Comparison of ENCODE assay signal across 22 cellular contexts in genomic region chr22:44546686-44547310, GRCh38. TPM values are rescaled to one million over a fixed set of nuclear protein-coding genes. Genes with fewer than 3 reads are reported as not detected.
DNase-seq lines count a peak whose midpoint lies in the region; ATAC-seq and TF ChIP-seq lines count a peak whose summit lies in the region.
"Had no signal": no experiment of that assay in that cellular context is flagged by ENCODE, and none has a peak within 500 bp of the region (broad histone marks: within the 10 kb centered on the region; RNA-seq: fewer than 3 reads in every experiment).

No MANE protein-coding gene starts in this region.

- ATAC-seq in activated naive CD4-positive, alpha-beta T cell treated with anti-CD3 and anti-CD28 coated beads, Interleukin-2, amount 50 U/mL, for 72 hours = no peak
- ATAC-seq in upper lobe of right lung (no peak), GM21723 (IDR thresholded peaks at IDR 0.05; ENCODE audit: unreplicated experiment) (no peak)
- ATAC-seq: GM23338 had no signal

- peak overlapping the region; percentile 25 to 64 for H3K27ac Mint-ChIP-seq in activated naive CD4-positive, alpha-beta T cell treated with anti-CD3 and anti-CD28 coated beads, Interleukin-2, amount 50 U/mL, for 72 hours
- no peak overlapping the region for H3K27ac Mint-ChIP-seq in activated naive CD4-positive, alpha-beta T cell treated with anti-CD3 and anti-CD28 coated beads, Interleukin-2, amount 10 ng/mL, durations not matched to agents 7 days and 5 days
- H3K27ac Mint-ChIP-seq: CD4-positive, CD25-positive, alpha-beta regulatory T cell; GM23338 had no signal

- H3K4me1 ChIP-seq in upper lobe of right lung = no peaks in the 10 kb centered on the region

- H3K36me3 Mint-ChIP-seq in activated naive CD4-positive, alpha-beta T cell treated with anti-CD3 and anti-CD28 coated beads, Interleukin-2, amount 50 U/mL, for 72 hours = no peaks in the 10 kb centered on the region
- H3K36me3 Mint-ChIP-seq in activated naive CD4-positive, alpha-beta T cell treated with anti-CD3 and anti-CD28 coated beads, Interleukin-2, amount 10 ng/mL, durations not matched to agents 7 days and 5 days = no peaks in the 10 kb centered on the region
- H3K36me3 Mint-ChIP-seq: CD4-positive, CD25-positive, alpha-beta regulatory T cell had no signal

- H3K9me3 Mint-ChIP-seq in activated naive CD4-positive, alpha-beta T cell treated with anti-CD3 and anti-CD28 coated beads, Interleukin-2, amount 50 U/mL, for 72 hours = no peaks in the 10 kb centered on the region
- no peaks in the 10 kb centered on the region for H3K9me3 Mint-ChIP-seq in activated naive CD4-positive, alpha-beta T cell treated with anti-CD3 and anti-CD28 coated beads, Interleukin-2, amount 10 ng/mL, durations not matched to agents 7 days and 5 days
- H3K9me3 Mint-ChIP-seq: GM23338 had no signal

- peaks cover 48% of the 10 kb centered on the region for H3K27me3 Mint-ChIP-seq in activated naive CD4-positive, alpha-beta T cell treated with anti-CD3 and anti-CD28 coated beads, Interleukin-2, amount 10 ng/mL, durations not matched to agents 7 days and 5 days

- intact Hi-C loops in upper lobe of right lung (cut with DNase I) = no loop called here

- CTCF ChIA-PET in activated naive CD4-positive, alpha-beta T cell treated with anti-CD3 and anti-CD28 coated beads, Interleukin-2, amount 10 ng/mL, durations not matched to agents 7 days and 5 days (lab: Charles Lee) = interaction anchor here (1.5 kb wide), 1 partner anchor 21 kb away, joined by 3 read pairs; no protein-coding TSS in a partner anchor

- H3K36me3 ChIP-seq in upper lobe of right lung = no peaks in the 10 kb centered on the region

- H3K4me3 ChIP-seq in upper lobe of right lung = no peak overlapping the region
- H3K4me3 ChIP-seq: GM23338, PC-9 had no signal

- peaks cover 3% of the 10 kb centered on the region for H3K4me1 Mint-ChIP-seq in activated naive CD4-positive, alpha-beta T cell treated with anti-CD3 and anti-CD28 coated beads, Interleukin-2, amount 10 ng/mL, durations not matched to agents 7 days and 5 days

- no peak overlapping the region for H3K27ac ChIP-seq in upper lobe of right lung
- H3K27ac ChIP-seq: KMS-11, PC-9 had no signal

- H3K9me3 ChIP-seq in upper lobe of right lung = no peaks in the 10 kb centered on the region
- H3K9me3 ChIP-seq: Caco-2 had no signal

- TF ChIP-seq CTCF in upper lobe of right lung (IDR thresholded peaks at IDR 0.05) = no peak

- no peak overlapping the region for H3K4me3 Mint-ChIP-seq in activated naive CD4-positive, alpha-beta T cell treated with anti-CD3 and anti-CD28 coated beads, Interleukin-2, amount 10 ng/mL, durations not matched to agents 7 days and 5 days
- H3K4me3 Mint-ChIP-seq: CD4-positive, CD25-positive, alpha-beta regulatory T cell; GM23338 had no signal

- peak in 1 of 2 donors; percentile 30 for DNase-seq in activated naive CD4-positive, alpha-beta T cell treated with anti-CD3 and anti-CD28 coated beads, Interleukin-2, amount 50 U/mL, for 72 hours (ENCODE audit: low spot score in 2 of 2)
- no peak for DNase-seq in activated naive CD4-positive, alpha-beta T cell treated with anti-CD3 and anti-CD28 coated beads, Interleukin-2, amount 10 ng/mL, durations not matched to agents 7 days and 5 days
- peak; percentile 44 for DNase-seq in ecto neural progenitor cell (ENCODE audit: low spot score)
- peak; percentile 45 for DNase-seq in mesenteric fat pad (ENCODE audit: low spot score)
- peak; percentile 54 for DNase-seq in upper lobe of right lung
- no peak for DNase-seq in NCI-H1694 treated with DMSO at 0.1 percent for 48 hours (lab: John Stamatoyannopoulos, UW)
- DNase-seq: Caco-2; CD4-positive, CD25-positive, alpha-beta regulatory T cell; DMS 273 treated with DMSO at 0.1 percent for 48 hours; DMS79 treated with DMSO at 0.1 percent for 48 hours; HCEC 1CT; NCI-H1092 treated with DMSO at 0.1 percent for 48 hours; NCI-H1436 treated with DMSO at 0.1 percent for 48 hours; NCI-H2029; NCI-H2227 treated with DMSO at 0.1 percent for 48 hours; NCI-H510A; PC-9; RPMI8226; SHP77 treated with DMSO at 0.1 percent for 48 hours had no signal

- peaks cover 12% of the 10 kb centered on the region for H3K27me3 ChIP-seq in upper lobe of right lung

RNA-seq across cellular contexts. Expression of gene RTL6, which starts 48.8 kb away (rescaled TPM):
- total RNA-seq in activated naive CD4-positive, alpha-beta T cell treated with anti-CD3 and anti-CD28 coated beads, Interleukin-2, amount 50 U/mL, for 72 hours = 1 to 10 TPM; 6.5 to 8.4 TPM
- total RNA-seq in mesenteric fat pad (29.6 TPM), upper lobe of right lung (18.4 TPM)

Comparison
In these comparisons a context has a peak if more than half of its experiments do, and no peak if none do; other contexts are left out.
1. DNase-seq: peak in ecto neural progenitor cell (single experiment), mesenteric fat pad (single experiment) and upper lobe of right lung (single experiment); none in activated naive CD4-positive, alpha-beta T cell treated with anti-CD3 and anti-CD28 coated beads, Interleukin-2, amount 10 ng/mL, durations not matched to agents 7 days and 5 days (single experiment) and NCI-H1694 treated with DMSO at 0.1 percent for 48 hours (single experiment).